Comparison of ENCODE assay signal across 1 cellular context in the genomic region with DNA sequence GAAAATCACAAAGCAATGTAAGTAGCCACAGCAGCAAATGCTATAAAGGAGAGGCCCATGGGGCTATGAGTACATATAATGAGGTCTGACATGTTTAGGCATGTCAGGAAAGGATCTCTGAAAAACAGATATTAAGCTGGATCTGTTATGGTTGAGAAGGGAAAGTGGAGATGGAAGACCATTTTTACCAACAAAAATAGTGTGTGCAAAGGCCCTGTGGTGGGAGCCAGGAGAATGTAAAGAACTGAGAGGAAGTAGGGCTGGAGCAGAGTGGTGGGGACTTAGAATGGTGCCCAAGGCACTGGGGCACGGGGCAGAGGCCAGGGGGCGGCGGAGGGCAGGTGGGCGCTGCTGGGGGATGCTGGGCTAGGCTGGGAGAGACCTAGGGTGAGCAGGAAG.
TF ChIP-seq lines count a peak whose summit lies in the region.

No MANE protein-coding gene starts in this region.

TF ChIP-seq in HepG2, 621 proteins besides CTCF, POLR2A, EP300 and RAD21 (continues in another document):
- TF ChIP-seq, protein P1, sequence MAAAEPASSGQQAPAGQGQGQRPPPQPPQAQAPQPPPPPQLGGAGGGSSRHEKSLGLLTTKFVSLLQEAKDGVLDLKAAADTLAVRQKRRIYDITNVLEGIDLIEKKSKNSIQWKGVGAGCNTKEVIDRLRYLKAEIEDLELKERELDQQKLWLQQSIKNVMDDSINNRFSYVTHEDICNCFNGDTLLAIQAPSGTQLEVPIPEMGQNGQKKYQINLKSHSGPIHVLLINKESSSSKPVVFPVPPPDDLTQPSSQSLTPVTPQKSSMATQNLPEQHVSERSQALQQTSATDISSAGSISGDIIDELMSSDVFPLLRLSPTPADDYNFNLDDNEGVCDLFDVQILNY (CRISPR knock-in tag; conservative IDR thresholded peaks at IDR 0.05): no peak
- TF ChIP-seq SRF (IDR thresholded peaks at IDR 0.05; ENCODE audit: low read depth, low read length) (no peak), ZFAT (CRISPR knock-in tag; conservative IDR thresholded peaks at IDR 0.05) (no peak), ZMYM3 (CRISPR knock-in tag; IDR thresholded peaks at IDR 0.05) (peak; percentile 96), ELF3 (CRISPR knock-in tag; IDR thresholded peaks at IDR 0.05) (no peak), GABPB1 (CRISPR knock-in tag; IDR thresholded peaks at IDR 0.05) (no peak), ZMYM2 (CRISPR knock-in tag; IDR thresholded peaks at IDR 0.05) (peak; percentile 72; the same call in 1 of the 2 replicates), NONO (IDR thresholded peaks at IDR 0.05) (no peak), NONO (CRISPR knock-in tag; conservative IDR thresholded peaks at IDR 0.05) (peak; percentile 20; the same call in 1 of the 2 replicates), ZNF782 (CRISPR knock-in tag; IDR thresholded peaks at IDR 0.05; ENCODE audit: borderline replicate concordance) (no peak), ATRX (CRISPR knock-in tag; IDR thresholded peaks at IDR 0.05; ENCODE audit: borderline replicate concordance) (no peak), MTF1 (CRISPR knock-in tag; IDR thresholded peaks at IDR 0.05) (no peak), ZNF660 (CRISPR knock-in tag; IDR thresholded peaks at IDR 0.05; ENCODE audit: borderline replicate concordance, low read depth) (no peak), IRF2 (CRISPR knock-in tag; IDR thresholded peaks at IDR 0.05) (no peak), KMT2A (CRISPR knock-in tag; IDR thresholded peaks at IDR 0.05) (no peak), ZIK1 (CRISPR knock-in tag; IDR thresholded peaks at IDR 0.05; ENCODE audit: borderline replicate concordance, low read depth) (no peak), ZBTB8A (CRISPR knock-in tag; IDR thresholded peaks at IDR 0.05; ENCODE audit: borderline replicate concordance, low read depth) (no peak), ATF7 (IDR thresholded peaks at IDR 0.05) (no peak), ATF7 (CRISPR knock-in tag; IDR thresholded peaks at IDR 0.05) (no peak), NFATC3 (CRISPR knock-in tag; IDR thresholded peaks at IDR 0.05) (0 out of 2 replicates have a peak, but pooled peaks have one; percentile 8), SIX1 (CRISPR knock-in tag; IDR thresholded peaks at IDR 0.05; ENCODE audit: borderline replicate concordance) (no peak), STAT5B (CRISPR knock-in tag; IDR thresholded peaks at IDR 0.05) (no peak), GZF1 (CRISPR knock-in tag; IDR thresholded peaks at IDR 0.05) (no peak), ZNF841 (CRISPR knock-in tag; IDR thresholded peaks at IDR 0.05; ENCODE audit: borderline replicate concordance) (0 out of 2 replicates have a peak, but pooled peaks have one; percentile 9), HNF4G (IDR thresholded peaks at IDR 0.05; ENCODE audit: borderline replicate concordance, low read depth, low read length) (no peak), HNF4G (CRISPR knock-in tag; IDR thresholded peaks at IDR 0.05; ENCODE audit: borderline replicate concordance, low read depth) (no peak), ZNF317 (CRISPR knock-in tag; IDR thresholded peaks at IDR 0.05) (0 out of 2 replicates have a peak, but pooled peaks have one; percentile 28), ZNF260 (CRISPR knock-in tag; IDR thresholded peaks at IDR 0.05; ENCODE audit: borderline replicate concordance, low read depth) (no peak), ZNF180 (CRISPR knock-in tag; IDR thresholded peaks at IDR 0.05; ENCODE audit: borderline replicate concordance, low read depth) (no peak), YEATS4 (CRISPR knock-in tag; IDR thresholded peaks at IDR 0.05; ENCODE audit: borderline replicate concordance) (no peak), GTF3A (CRISPR knock-in tag; conservative IDR thresholded peaks at IDR 0.05) (no peak), CHD4 (IDR thresholded peaks at IDR 0.05; ENCODE audit: borderline replicate concordance, low read length) (peak; percentile 97), KLF15 (CRISPR knock-in tag; IDR thresholded peaks at IDR 0.05; ENCODE audit: borderline replicate concordance) (no peak), CENPT (CRISPR knock-in tag; IDR thresholded peaks at IDR 0.05; ENCODE audit: low read depth) (no peak), ASH2L (IDR thresholded peaks at IDR 0.05; ENCODE audit: insufficient read length, low read depth, low read length) (no peak), U2AF1 (optimal IDR thresholded peaks at IDR 0.05; ENCODE audit: low read depth, low read length) (no peak), RARA (CRISPR knock-in tag; IDR thresholded peaks at IDR 0.05) (no peak), NAIF1 (CRISPR knock-in tag; IDR thresholded peaks at IDR 0.05; ENCODE audit: borderline replicate concordance) (no peak), ADNP (CRISPR knock-in tag; IDR thresholded peaks at IDR 0.05) (peak; percentile 71; the same call in 1 of the 2 replicates)
- TF ChIP-seq, protein P2, sequence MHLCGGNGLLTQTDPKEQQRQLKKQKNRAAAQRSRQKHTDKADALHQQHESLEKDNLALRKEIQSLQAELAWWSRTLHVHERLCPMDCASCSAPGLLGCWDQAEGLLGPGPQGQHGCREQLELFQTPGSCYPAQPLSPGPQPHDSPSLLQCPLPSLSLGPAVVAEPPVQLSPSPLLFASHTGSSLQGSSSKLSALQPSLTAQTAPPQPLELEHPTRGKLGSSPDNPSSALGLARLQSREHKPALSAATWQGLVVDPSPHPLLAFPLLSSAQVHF (CRISPR knock-in tag; IDR thresholded peaks at IDR 0.05): no peak
- TF ChIP-seq, protein P3, sequence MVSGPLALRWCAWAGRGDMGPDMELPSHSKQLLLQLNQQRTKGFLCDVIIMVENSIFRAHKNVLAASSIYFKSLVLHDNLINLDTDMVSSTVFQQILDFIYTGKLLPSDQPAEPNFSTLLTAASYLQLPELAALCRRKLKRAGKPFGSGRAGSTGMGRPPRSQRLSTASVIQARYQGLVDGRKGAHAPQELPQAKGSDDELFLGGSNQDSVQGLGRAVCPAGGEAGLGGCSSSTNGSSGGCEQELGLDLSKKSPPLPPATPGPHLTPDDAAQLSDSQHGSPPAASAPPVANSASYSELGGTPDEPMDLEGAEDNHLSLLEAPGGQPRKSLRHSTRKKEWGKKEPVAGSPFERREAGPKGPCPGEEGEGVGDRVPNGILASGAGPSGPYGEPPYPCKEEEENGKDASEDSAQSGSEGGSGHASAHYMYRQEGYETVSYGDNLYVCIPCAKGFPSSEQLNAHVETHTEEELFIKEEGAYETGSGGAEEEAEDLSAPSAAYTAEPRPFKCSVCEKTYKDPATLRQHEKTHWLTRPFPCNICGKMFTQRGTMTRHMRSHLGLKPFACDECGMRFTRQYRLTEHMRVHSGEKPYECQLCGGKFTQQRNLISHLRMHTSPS (CRISPR knock-in tag; IDR thresholded peaks at IDR 0.05; ENCODE audit: low read depth): 0 out of 2 replicates have a peak, but pooled peaks have one; percentile 4
- TF ChIP-seq, protein P4, sequence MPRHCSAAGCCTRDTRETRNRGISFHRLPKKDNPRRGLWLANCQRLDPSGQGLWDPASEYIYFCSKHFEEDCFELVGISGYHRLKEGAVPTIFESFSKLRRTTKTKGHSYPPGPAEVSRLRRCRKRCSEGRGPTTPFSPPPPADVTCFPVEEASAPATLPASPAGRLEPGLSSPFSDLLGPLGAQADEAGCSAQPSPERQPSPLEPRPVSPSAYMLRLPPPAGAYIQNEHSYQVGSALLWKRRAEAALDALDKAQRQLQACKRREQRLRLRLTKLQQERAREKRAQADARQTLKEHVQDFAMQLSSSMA (CRISPR knock-in tag; IDR thresholded peaks at IDR 0.05): no peak
- TF ChIP-seq, protein P5, sequence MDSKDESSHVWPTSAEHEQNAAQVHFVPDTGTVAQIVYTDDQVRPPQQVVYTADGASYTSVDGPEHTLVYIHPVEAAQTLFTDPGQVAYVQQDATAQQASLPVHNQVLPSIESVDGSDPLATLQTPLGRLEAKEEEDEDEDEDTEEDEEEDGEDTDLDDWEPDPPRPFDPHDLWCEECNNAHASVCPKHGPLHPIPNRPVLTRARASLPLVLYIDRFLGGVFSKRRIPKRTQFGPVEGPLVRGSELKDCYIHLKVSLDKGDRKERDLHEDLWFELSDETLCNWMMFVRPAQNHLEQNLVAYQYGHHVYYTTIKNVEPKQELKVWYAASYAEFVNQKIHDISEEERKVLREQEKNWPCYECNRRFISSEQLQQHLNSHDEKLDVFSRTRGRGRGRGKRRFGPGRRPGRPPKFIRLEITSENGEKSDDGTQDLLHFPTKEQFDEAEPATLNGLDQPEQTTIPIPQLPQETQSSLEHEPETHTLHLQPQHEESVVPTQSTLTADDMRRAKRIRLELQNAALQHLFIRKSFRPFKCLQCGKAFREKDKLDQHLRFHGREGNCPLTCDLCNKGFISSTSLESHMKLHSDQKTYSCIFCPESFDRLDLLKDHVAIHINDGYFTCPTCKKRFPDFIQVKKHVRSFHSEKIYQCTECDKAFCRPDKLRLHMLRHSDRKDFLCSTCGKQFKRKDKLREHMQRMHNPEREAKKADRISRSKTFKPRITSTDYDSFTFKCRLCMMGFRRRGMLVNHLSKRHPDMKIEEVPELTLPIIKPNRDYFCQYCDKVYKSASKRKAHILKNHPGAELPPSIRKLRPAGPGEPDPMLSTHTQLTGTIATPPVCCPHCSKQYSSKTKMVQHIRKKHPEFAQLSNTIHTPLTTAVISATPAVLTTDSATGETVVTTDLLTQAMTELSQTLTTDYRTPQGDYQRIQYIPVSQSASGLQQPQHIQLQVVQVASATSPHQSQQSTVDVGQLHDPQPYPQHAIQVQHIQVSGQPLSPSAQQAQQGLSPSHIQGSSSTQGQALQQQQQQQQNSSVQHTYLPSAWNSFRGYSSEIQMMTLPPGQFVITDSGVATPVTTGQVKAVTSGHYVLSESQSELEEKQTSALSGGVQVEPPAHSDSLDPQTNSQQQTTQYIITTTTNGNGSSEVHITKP (CRISPR knock-in tag; IDR thresholded peaks at IDR 0.05; ENCODE audit: low read depth): no peak
- TF ChIP-seq, protein P6, sequence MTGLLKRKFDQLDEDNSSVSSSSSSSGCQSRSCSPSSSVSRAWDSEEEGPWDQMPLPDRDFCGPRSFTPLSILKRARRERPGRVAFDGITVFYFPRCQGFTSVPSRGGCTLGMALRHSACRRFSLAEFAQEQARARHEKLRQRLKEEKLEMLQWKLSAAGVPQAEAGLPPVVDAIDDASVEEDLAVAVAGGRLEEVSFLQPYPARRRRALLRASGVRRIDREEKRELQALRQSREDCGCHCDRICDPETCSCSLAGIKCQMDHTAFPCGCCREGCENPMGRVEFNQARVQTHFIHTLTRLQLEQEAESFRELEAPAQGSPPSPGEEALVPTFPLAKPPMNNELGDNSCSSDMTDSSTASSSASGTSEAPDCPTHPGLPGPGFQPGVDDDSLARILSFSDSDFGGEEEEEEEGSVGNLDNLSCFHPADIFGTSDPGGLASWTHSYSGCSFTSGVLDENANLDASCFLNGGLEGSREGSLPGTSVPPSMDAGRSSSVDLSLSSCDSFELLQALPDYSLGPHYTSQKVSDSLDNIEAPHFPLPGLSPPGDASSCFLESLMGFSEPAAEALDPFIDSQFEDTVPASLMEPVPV (CRISPR knock-in tag; IDR thresholded peaks at IDR 0.05): 0 out of 2 replicates have a peak, but pooled peaks have one; percentile 10
- TF ChIP-seq, protein P7, sequence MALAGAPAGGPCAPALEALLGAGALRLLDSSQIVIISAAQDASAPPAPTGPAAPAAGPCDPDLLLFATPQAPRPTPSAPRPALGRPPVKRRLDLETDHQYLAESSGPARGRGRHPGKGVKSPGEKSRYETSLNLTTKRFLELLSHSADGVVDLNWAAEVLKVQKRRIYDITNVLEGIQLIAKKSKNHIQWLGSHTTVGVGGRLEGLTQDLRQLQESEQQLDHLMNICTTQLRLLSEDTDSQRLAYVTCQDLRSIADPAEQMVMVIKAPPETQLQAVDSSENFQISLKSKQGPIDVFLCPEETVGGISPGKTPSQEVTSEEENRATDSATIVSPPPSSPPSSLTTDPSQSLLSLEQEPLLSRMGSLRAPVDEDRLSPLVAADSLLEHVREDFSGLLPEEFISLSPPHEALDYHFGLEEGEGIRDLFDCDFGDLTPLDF (CRISPR knock-in tag; IDR thresholded peaks at IDR 0.05): no peak
- TF ChIP-seq, protein P8, sequence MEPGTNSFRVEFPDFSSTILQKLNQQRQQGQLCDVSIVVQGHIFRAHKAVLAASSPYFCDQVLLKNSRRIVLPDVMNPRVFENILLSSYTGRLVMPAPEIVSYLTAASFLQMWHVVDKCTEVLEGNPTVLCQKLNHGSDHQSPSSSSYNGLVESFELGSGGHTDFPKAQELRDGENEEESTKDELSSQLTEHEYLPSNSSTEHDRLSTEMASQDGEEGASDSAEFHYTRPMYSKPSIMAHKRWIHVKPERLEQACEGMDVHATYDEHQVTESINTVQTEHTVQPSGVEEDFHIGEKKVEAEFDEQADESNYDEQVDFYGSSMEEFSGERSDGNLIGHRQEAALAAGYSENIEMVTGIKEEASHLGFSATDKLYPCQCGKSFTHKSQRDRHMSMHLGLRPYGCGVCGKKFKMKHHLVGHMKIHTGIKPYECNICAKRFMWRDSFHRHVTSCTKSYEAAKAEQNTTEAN (CRISPR knock-in tag; conservative IDR thresholded peaks at IDR 0.05): no peak
- TF ChIP-seq, protein P9, sequence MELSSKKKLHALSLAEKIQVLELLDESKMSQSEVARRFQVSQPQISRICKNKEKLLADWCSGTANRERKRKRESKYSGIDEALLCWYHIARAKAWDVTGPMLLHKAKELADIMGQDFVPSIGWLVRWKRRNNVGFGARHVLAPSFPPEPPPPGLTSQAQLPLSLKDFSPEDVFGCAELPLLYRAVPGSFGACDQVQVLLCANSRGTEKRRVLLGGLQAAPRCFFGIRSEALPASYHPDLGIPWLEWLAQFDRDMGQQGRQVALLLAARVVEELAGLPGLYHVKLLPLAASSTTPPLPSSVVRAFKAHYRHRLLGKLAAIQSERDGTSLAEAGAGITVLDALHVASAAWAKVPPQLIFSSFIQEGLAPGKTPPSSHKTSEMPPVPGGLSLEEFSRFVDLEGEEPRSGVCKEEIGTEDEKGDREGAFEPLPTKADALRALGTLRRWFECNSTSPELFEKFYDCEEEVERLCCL (CRISPR knock-in tag; IDR thresholded peaks at IDR 0.05; ENCODE audit: borderline replicate concordance): no peak
